In the genomic region with DNA sequence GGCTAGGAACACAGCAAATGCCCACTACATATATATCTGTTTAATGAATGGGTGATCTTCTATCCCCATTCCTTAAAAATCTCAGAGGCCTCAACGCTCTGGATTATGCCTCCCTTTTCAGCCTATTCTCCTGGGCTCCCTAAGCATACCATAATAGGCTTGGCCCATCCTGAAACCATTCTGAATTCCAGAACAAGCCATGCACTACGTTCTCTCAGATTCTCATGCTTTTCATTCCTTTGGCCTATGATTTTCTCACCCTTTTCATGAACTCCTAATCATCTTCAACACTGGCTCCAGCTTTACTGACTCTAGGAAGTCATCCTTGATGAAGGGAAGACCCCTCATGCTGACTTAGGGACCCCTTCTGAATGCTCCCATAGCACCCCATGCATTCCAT, we compare ENCODE assay signal across 15 cellular contexts.
DNase-seq lines count a peak whose midpoint lies in the region; ATAC-seq and TF ChIP-seq lines count a peak whose summit lies in the region.
"Had no signal": no experiment of that assay in that cellular context is flagged by ENCODE, and none has a peak within 500 bp of the region (broad histone marks: within the 10 kb centered on the region; RNA-seq: fewer than 3 reads in every experiment).

No MANE protein-coding gene starts in this region.

- TF ChIP-seq POLR2A in upper lobe of left lung (IDR thresholded peaks at IDR 0.05): no peak

- TF ChIP-seq CTCF in choroid plexus epithelial cell (conservative IDR thresholded peaks at IDR 0.05; ENCODE audit: low read depth, low read length) (no peak), neural crest cell (conservative IDR thresholded peaks at IDR 0.05) (no peak), upper lobe of left lung (IDR thresholded peaks at IDR 0.05) (no peak)

- H3K9me3 ChIP-seq in Karpas-422 (ENCODE audit: low read length) (no peaks in the 10 kb centered on the region), upper lobe of left lung (no peaks in the 10 kb centered on the region)
- H3K9me3 ChIP-seq in naive thymus-derived CD4-positive, alpha-beta T cell (ENCODE audit: control insufficient read depth in 2 of 3, low read length in 3 of 3): no peaks in the 10 kb centered on the region

- DNase-seq in Karpas-422 (no peak), choroid plexus epithelial cell (ENCODE audit: low read depth) (peak; percentile 13), neural crest cell (ENCODE audit: low read depth, low spot score) (no peak), upper lobe of left lung (no peak), A172 (ENCODE audit: low spot score) (no peak)
- DNase-seq in effector CD4-positive, alpha-beta T cell: no peak
- no peak for DNase-seq in naive thymus-derived CD4-positive, alpha-beta T cell
- DNase-seq: C1 segment of cervical spinal cord; Calu3; CD4-positive, alpha-beta T cell; DMS 273 treated with DMSO at 0.1 percent for 48 hours; H7; IMR-90 had no signal

- H3K36me3 ChIP-seq in Karpas-422 (ENCODE audit: insufficient read depth, low read length) (peaks cover 12% of the 10 kb centered on the region), upper lobe of left lung (no peaks in the 10 kb centered on the region)
- H3K36me3 ChIP-seq in naive thymus-derived CD4-positive, alpha-beta T cell (ENCODE audit: control insufficient read depth in 2 of 3, insufficient read depth in 3 of 3, low read length in 3 of 3): no peaks in the 10 kb centered on the region

- H3K27me3 ChIP-seq in Karpas-422 (ENCODE audit: low read length): no peaks in the 10 kb centered on the region
- no peaks in the 10 kb centered on the region for H3K27me3 ChIP-seq in naive thymus-derived CD4-positive, alpha-beta T cell (ENCODE audit: control insufficient read depth in 2 of 2, insufficient read depth in 2 of 2, low read length in 2 of 2)
- no peaks in the 10 kb centered on the region for H3K27me3 ChIP-seq in upper lobe of left lung

- H3K4me3 Mint-ChIP-seq in neural crest cell: no peak overlapping the region
- H3K4me3 Mint-ChIP-seq in naive thymus-derived CD4-positive, alpha-beta T cell: no peak overlapping the region
- H3K4me3 Mint-ChIP-seq: B cell; CD4-positive, alpha-beta T cell; GM23338 had no signal

- H4K20me1 ChIP-seq in Karpas-422 (ENCODE audit: insufficient read depth, low read depth, low read length): no peaks in the 10 kb centered on the region

- 94 to 97% methylated on average over 2 of the region's 2 CpGs for WGBS in upper lobe of left lung, 2 donors

- H3K36me3 Mint-ChIP-seq in neural crest cell (ENCODE audit: low read depth): peaks cover 7% of the 10 kb centered on the region
- peaks cover 0 to 25% (median 14%) of the 10 kb centered on the region in 5 donors for H3K36me3 Mint-ChIP-seq in naive thymus-derived CD4-positive, alpha-beta T cell

- no peak overlapping the region for H2AFZ ChIP-seq in Karpas-422 (ENCODE audit: low read length)
- H2AFZ ChIP-seq: GM23338 had no signal

- H3K4me1 ChIP-seq in Karpas-422 (ENCODE audit: low read length) (peaks cover 79% of the 10 kb centered on the region), upper lobe of left lung (no peaks in the 10 kb centered on the region)
- H3K4me1 ChIP-seq in naive thymus-derived CD4-positive, alpha-beta T cell (ENCODE audit: control insufficient read depth in 2 of 2, insufficient read depth in 2 of 2, low read length in 2 of 2): no peaks in the 10 kb centered on the region

- H3K4me1 Mint-ChIP-seq in neural crest cell: peaks cover 4% of the 10 kb centered on the region
- H3K4me1 Mint-ChIP-seq in naive thymus-derived CD4-positive, alpha-beta T cell: no peaks in the 10 kb centered on the region

- H3K27ac ChIP-seq in Karpas-422 (ENCODE audit: low read length): peak overlapping the region; percentile 98
- H3K27ac ChIP-seq in naive thymus-derived CD4-positive, alpha-beta T cell (ENCODE audit: low read depth, low read length): no peak overlapping the region
- no peak overlapping the region for H3K27ac ChIP-seq in upper lobe of left lung

- TF ChIP-seq EP300 in upper lobe of left lung (IDR thresholded peaks at IDR 0.05): no peak

- H3K79me2 ChIP-seq in Karpas-422 (ENCODE audit: low read length): no peaks in the 10 kb centered on the region

- H3K27ac Mint-ChIP-seq in neural crest cell (ENCODE audit: unreplicated experiment): peak overlapping the region; percentile 15
- no peak overlapping the region for H3K27ac Mint-ChIP-seq in naive thymus-derived CD4-positive, alpha-beta T cell
- H3K27ac Mint-ChIP-seq: B cell; CD4-positive, alpha-beta T cell; GM23338 had no signal

- H3K9ac ChIP-seq in Karpas-422 (ENCODE audit: low read length): peak overlapping the region; percentile 58

- intact Hi-C loops in naive thymus-derived CD4-positive, alpha-beta T cell (cut with micrococcal nuclease): no loop called here

- H3K4me2 ChIP-seq in Karpas-422 (ENCODE audit: low read depth, low read length, poor library complexity, severe bottlenecking): peak overlapping the region; percentile 76
- H3K4me2 ChIP-seq: GM23338 had no signal

- H3K9me2 ChIP-seq in Karpas-422 (replicated peaks; ENCODE audit: insufficient read depth, low read length): no peaks in the 10 kb centered on the region

- peak overlapping the region; percentile 43; the same call in 1 of the 2 replicates for H3K4me3 ChIP-seq in Karpas-422 (ENCODE audit: low read length)
- H3K4me3 ChIP-seq in choroid plexus epithelial cell (ENCODE audit: low read depth, low read length): no peak overlapping the region
- no peak overlapping the region for H3K4me3 ChIP-seq in naive thymus-derived CD4-positive, alpha-beta T cell (ENCODE audit: low read length)
- H3K4me3 ChIP-seq in upper lobe of left lung: no peak overlapping the region
- H3K4me3 ChIP-seq: GM23338 had no signal

- no peak for ATAC-seq in naive thymus-derived CD4-positive, alpha-beta T cell
- ATAC-seq in upper lobe of left lung (ENCODE audit: low FRiP score in 2 of 2): no peak
- ATAC-seq: GM23338 had no signal

- no peaks in the 10 kb centered on the region for H3K27me3 Mint-ChIP-seq in neural crest cell (ENCODE audit: low read depth)
- H3K27me3 Mint-ChIP-seq in naive thymus-derived CD4-positive, alpha-beta T cell: no peaks in the 10 kb centered on the region
- H3K27me3 Mint-ChIP-seq: B cell; CD4-positive, alpha-beta T cell had no signal

- POLR2A ChIA-PET in naive thymus-derived CD4-positive, alpha-beta T cell (lab: Charles Lee): no interaction called here

- H3K9me3 Mint-ChIP-seq in neural crest cell: no peaks in the 10 kb centered on the region
- H3K9me3 Mint-ChIP-seq in naive thymus-derived CD4-positive, alpha-beta T cell: no peaks in the 10 kb centered on the region
- H3K9me3 Mint-ChIP-seq: CD4-positive, alpha-beta T cell; GM23338 had no signal

- CTCF ChIA-PET in naive thymus-derived CD4-positive, alpha-beta T cell (lab: Charles Lee): no interaction called here
